Comparison of ENCODE assay signal across 8 cellular contexts in genomic region chr11:118912742-118913410, GRCh38. TPM values are rescaled to one million over a fixed set of nuclear protein-coding genes. Genes with fewer than 3 reads are reported as not detected.
DNase-seq lines count a peak whose midpoint lies in the region; ATAC-seq, FAIRE-seq and TF ChIP-seq lines count a peak whose summit lies in the region.

No MANE protein-coding gene starts in this region.

- H3K4me3 Mint-ChIP-seq in activated CD4-positive, alpha-beta T cell treated with anti-CD3 and anti-CD28 coated beads, Interleukin-2, amount 10 ng/mL, durations not matched to agents 7 days and 5 days: peak overlapping the region; percentile 72
- peak overlapping the region; percentile 68 for H3K4me3 Mint-ChIP-seq in activated CD8-positive, alpha-beta T cell treated with anti-CD3 and anti-CD28 coated beads, Interleukin-2, amount 10 ng/mL, durations not matched to agents 7 days and 5 days

- dilution Hi-C loops in keratinocyte (cut with MboI; ENCODE audit: extremely low pct_ligation_motif_present, low sequenced_read_pairs): no loop called here

- H3K9me1 ChIP-seq in keratinocyte (ENCODE audit: control insufficient read depth, extremely low read depth, insufficient read depth, low read length): no peaks in the 10 kb centered on the region

- no peaks in the 10 kb centered on the region for H4K20me1 ChIP-seq in keratinocyte (ENCODE audit: control insufficient read depth, extremely low read depth, insufficient read depth, low read length)

- no peak for TF ChIP-seq CTCF in keratinocyte (optimal IDR thresholded peaks at IDR 0.05 in 1 of 3, IDR thresholded peaks at IDR 0.05 in 1 of 3, conservative IDR thresholded peaks at IDR 0.05 in 1 of 3; ENCODE audit: extremely low read depth in 1 of 3, insufficient read depth in 2 of 3, low read length in 3 of 3)
- no peak for TF ChIP-seq CTCF in thoracic aorta (IDR thresholded peaks at IDR 0.05)

- peaks cover 55% of the 10 kb centered on the region for H3K36me3 Mint-ChIP-seq in activated CD4-positive, alpha-beta T cell treated with anti-CD3 and anti-CD28 coated beads, Interleukin-2, amount 10 ng/mL, durations not matched to agents 7 days and 5 days (ENCODE audit: low read depth)
- H3K36me3 Mint-ChIP-seq in activated CD8-positive, alpha-beta T cell treated with anti-CD3 and anti-CD28 coated beads, Interleukin-2, amount 10 ng/mL, durations not matched to agents 7 days and 5 days (ENCODE audit: low read depth): peaks cover 33% of the 10 kb centered on the region

- POLR2A ChIA-PET in activated CD4-positive, alpha-beta T cell treated with anti-CD3 and anti-CD28 coated beads, Interleukin-2, amount 10 ng/mL, durations not matched to agents 7 days and 5 days (lab: Charles Lee): interaction anchor here (0.6 to 1.5 kb wide), 3 partner anchors 9 to 31 kb away, joined by 3 to 5 read pairs (median 5); partner anchors contain the start of gene BCL9L
- POLR2A ChIA-PET in activated CD8-positive, alpha-beta T cell treated with anti-CD3 and anti-CD28 coated beads, Interleukin-2, amount 10 ng/mL, durations not matched to agents 7 days and 5 days (lab: Charles Lee): interaction anchor here (0.6 to 6.4 kb wide), 10 partner anchors 11 to 123 kb away, joined by 3 to 104 read pairs (median 6); partner anchors contain the start of genes BCL9L, CENATAC and DDX6

- peaks cover 8 to 31% of the 10 kb centered on the region in 2 experiments for H3K36me3 ChIP-seq in keratinocyte (ENCODE audit: control insufficient read depth in 2 of 2, extremely low read depth in 1 of 2, insufficient read depth in 2 of 2, low read length in 2 of 2)
- peaks cover 4% of the 10 kb centered on the region for H3K36me3 ChIP-seq in thoracic aorta

- H3K27ac Mint-ChIP-seq in activated CD4-positive, alpha-beta T cell treated with anti-CD3 and anti-CD28 coated beads, Interleukin-2, amount 10 ng/mL, durations not matched to agents 7 days and 5 days: peak overlapping the region; percentile 94
- peak overlapping the region; percentile 95 for H3K27ac Mint-ChIP-seq in activated CD8-positive, alpha-beta T cell treated with anti-CD3 and anti-CD28 coated beads, Interleukin-2, amount 10 ng/mL, durations not matched to agents 7 days and 5 days

- H3K4me3 ChIP-seq in keratinocyte (ENCODE audit: control insufficient read depth in 2 of 3, extremely low read depth in 1 of 3, insufficient read depth in 2 of 3, low read depth in 1 of 3, low read length in 3 of 3) (peak overlapping the region in 2 of 3 experiments; percentile 43 to 46), thoracic aorta (peak overlapping the region; percentile 76)

- CTCF ChIA-PET in activated CD4-positive, alpha-beta T cell treated with anti-CD3 and anti-CD28 coated beads, Interleukin-2, amount 10 ng/mL, durations not matched to agents 7 days and 5 days (lab: Charles Lee): interaction anchor here (0.6 to 1.8 kb wide), 9 partner anchors 18 to 162 kb away, joined by 3 to 12 read pairs (median 3); partner anchors contain the start of gene UPK2
- CTCF ChIA-PET in activated CD8-positive, alpha-beta T cell treated with anti-CD3 and anti-CD28 coated beads, Interleukin-2, amount 10 ng/mL, durations not matched to agents 7 days and 5 days (lab: Charles Lee): interaction anchor here (1.0 to 3.2 kb wide), 7 partner anchors 17 to 225 kb away, joined by 3 to 10 read pairs (median 6); no protein-coding TSS in a partner anchor

- peak overlapping the region; percentile 88 for H3K9ac ChIP-seq in keratinocyte (ENCODE audit: control insufficient read depth, extremely low read depth, insufficient read depth, low read length)

- peak overlapping the region; percentile 83 for H3K4me2 ChIP-seq in keratinocyte (ENCODE audit: control insufficient read depth, extremely low read depth, insufficient read depth, low read depth, low read length)

- peaks cover 58% of the 10 kb centered on the region for H3K79me2 ChIP-seq in keratinocyte (ENCODE audit: control insufficient read depth, insufficient read depth, low read length)

- H3K27ac ChIP-seq in keratinocyte (ENCODE audit: control insufficient read depth, insufficient read depth, low read length) (peak overlapping the region; percentile 99), thoracic aorta (peak overlapping the region; percentile 95 to 96)

- H3K4me1 Mint-ChIP-seq in activated CD4-positive, alpha-beta T cell treated with anti-CD3 and anti-CD28 coated beads, Interleukin-2, amount 10 ng/mL, durations not matched to agents 7 days and 5 days: peaks cover 82% of the 10 kb centered on the region
- peaks cover 85% of the 10 kb centered on the region for H3K4me1 Mint-ChIP-seq in activated CD8-positive, alpha-beta T cell treated with anti-CD3 and anti-CD28 coated beads, Interleukin-2, amount 10 ng/mL, durations not matched to agents 7 days and 5 days (ENCODE audit: low read depth)

- no peaks in the 10 kb centered on the region for H3K9me3 Mint-ChIP-seq in activated CD4-positive, alpha-beta T cell treated with anti-CD3 and anti-CD28 coated beads, Interleukin-2, amount 10 ng/mL, durations not matched to agents 7 days and 5 days
- H3K9me3 Mint-ChIP-seq in activated CD8-positive, alpha-beta T cell treated with anti-CD3 and anti-CD28 coated beads, Interleukin-2, amount 10 ng/mL, durations not matched to agents 7 days and 5 days (ENCODE audit: insufficient read depth): no peaks in the 10 kb centered on the region

- H3K4me1 ChIP-seq in keratinocyte (ENCODE audit: control insufficient read depth, extremely low read depth, insufficient read depth, low read length): peaks cover 93% of the 10 kb centered on the region
- H3K4me1 ChIP-seq in thoracic aorta (ENCODE audit: control insufficient read depth in 1 of 2, low read depth in 2 of 2): peaks cover 82 to 96% of the 10 kb centered on the region in 2 donors

- DNase-seq in activated CD4-positive, alpha-beta T cell treated with anti-CD3 and anti-CD28 coated beads, Interleukin-2, amount 10 ng/mL, durations not matched to agents 7 days and 5 days: no peak
- DNase-seq in activated CD4-positive, alpha-beta T cell treated with anti-CD3 and anti-CD28 coated beads, Interleukin-2, amount 50 U/mL, for 4 hours: no peak
- peak; percentile 58 for DNase-seq in activated CD8-positive, alpha-beta T cell treated with anti-CD3 and anti-CD28 coated beads, Interleukin-2, amount 10 ng/mL, durations not matched to agents 7 days and 5 days
- DNase-seq in keratinocyte (ENCODE audit: low read depth, low spot score) (no peak), thoracic aorta (ENCODE audit: low spot score) (no peak), NCI-H748 (lab: John Stamatoyannopoulos, UW; ENCODE audit: unreplicated experiment) (no peak)

- H2AFZ ChIP-seq in keratinocyte (ENCODE audit: control insufficient read depth, low read length): no peak overlapping the region

- H3K27me3 ChIP-seq in keratinocyte (ENCODE audit: control insufficient read depth, extremely low read depth, insufficient read depth, low read length) (no peaks in the 10 kb centered on the region), thoracic aorta (replicated peaks; ENCODE audit: insufficient read depth) (no peaks in the 10 kb centered on the region)

- ATAC-seq in activated CD8-positive, alpha-beta T cell treated with anti-CD3 and anti-CD28 coated beads, Interleukin-2, amount 10 ng/mL, durations not matched to agents 7 days and 5 days: no peak
- ATAC-seq in thoracic aorta (ENCODE audit: insufficient number of reproducible peaks, low FRiP score, low read depth) (no peak), GM21786 (IDR thresholded peaks at IDR 0.05; ENCODE audit: unreplicated experiment) (no peak), HG02981 (IDR thresholded peaks at IDR 0.05; ENCODE audit: unreplicated experiment) (no peak)

- H3K9me3 ChIP-seq in keratinocyte (ENCODE audit: control insufficient read depth, low read depth, low read length): no peaks in the 10 kb centered on the region
- no peaks in the 10 kb centered on the region for H3K9me3 ChIP-seq in thoracic aorta

- H3K27me3 Mint-ChIP-seq in activated CD4-positive, alpha-beta T cell treated with anti-CD3 and anti-CD28 coated beads, Interleukin-2, amount 10 ng/mL, durations not matched to agents 7 days and 5 days: no peaks in the 10 kb centered on the region
- no peaks in the 10 kb centered on the region for H3K27me3 Mint-ChIP-seq in activated CD8-positive, alpha-beta T cell treated with anti-CD3 and anti-CD28 coated beads, Interleukin-2, amount 10 ng/mL, durations not matched to agents 7 days and 5 days (ENCODE audit: low read depth)

- FAIRE-seq in keratinocyte (lab: Jason Lieb, UNC): peak; percentile 43

RNA-seq across cellular contexts. Expression of gene BCL9L, which starts 12.8 kb away (rescaled TPM):
- 100 to 1,000 TPM; 103 to 109 TPM for total RNA-seq in activated CD4-positive, alpha-beta T cell treated with anti-CD3 and anti-CD28 coated beads, Interleukin-2, amount 10 ng/mL, durations not matched to agents 7 days and 5 days
- total RNA-seq in activated CD8-positive, alpha-beta T cell treated with anti-CD3 and anti-CD28 coated beads, Interleukin-2, amount 10 ng/mL, durations not matched to agents 7 days and 5 days: 10 to 100 TPM; 70.0 to 70.6 TPM
- polyA plus RNA-seq in keratinocyte: 7.7 to 21.3 TPM (median 10.6 TPM) in 3 replicates
- 34.3 TPM for polyA plus RNA-seq in keratinocyte (2011; ENCODE audit: low read depth)
- polyA plus RNA-seq in keratinocyte (2011; cell fraction: cytosol; rRNA removed): 11.9 and 23.9 TPM in 2 replicates
- polyA plus RNA-seq in keratinocyte (2011; cell fraction: nucleus; rRNA removed): 70.6 and 95.4 TPM in 2 replicates
- polyA plus RNA-seq in keratinocyte (2012; ENCODE audit: low replicate concordance): 55.8 and 88.0 TPM in 2 replicates
- 12.1 to 134 TPM (median 12.5 TPM) in 3 replicates for polyA minus RNA-seq in keratinocyte
- 73.9 TPM for polyA minus RNA-seq in keratinocyte (2011; cell fraction: cytosol; rRNA and poly(A)+ RNA removed)
- polyA minus RNA-seq in keratinocyte (2011; cell fraction: nucleus; rRNA and poly(A)+ RNA removed): 91.6 and 94.2 TPM in 2 replicates
- total RNA-seq in thoracic aorta: 10 to 100 TPM; 28.6 to 68.8 TPM

RNA-seq across cellular contexts. Expression of gene CXCR5, which starts 29.2 kb away (rescaled TPM):
- under 1 TPM; 0.50 to 0.52 TPM for total RNA-seq in activated CD4-positive, alpha-beta T cell treated with anti-CD3 and anti-CD28 coated beads, Interleukin-2, amount 10 ng/mL, durations not matched to agents 7 days and 5 days
- under 1 TPM; 0.08 to 0.18 TPM for total RNA-seq in activated CD8-positive, alpha-beta T cell treated with anti-CD3 and anti-CD28 coated beads, Interleukin-2, amount 10 ng/mL, durations not matched to agents 7 days and 5 days
- polyA plus RNA-seq in keratinocyte: not detected in 3 replicates
- not detected for polyA plus RNA-seq in keratinocyte (2011; ENCODE audit: low read depth)
- not detected in 2 replicates for polyA plus RNA-seq in keratinocyte (2011; cell fraction: cytosol; rRNA removed)
- polyA plus RNA-seq in keratinocyte (2011; cell fraction: nucleus; rRNA removed): not detected in 2 replicates
- 0.04 TPM in 1 of 2 replicates, not detected in the other for polyA plus RNA-seq in keratinocyte (2012; ENCODE audit: low replicate concordance)
- not detected in 3 replicates for polyA minus RNA-seq in keratinocyte
- polyA minus RNA-seq in keratinocyte (2011; cell fraction: cytosol; rRNA and poly(A)+ RNA removed): not detected
- not detected in 2 replicates for polyA minus RNA-seq in keratinocyte (2011; cell fraction: nucleus; rRNA and poly(A)+ RNA removed)
- total RNA-seq in thoracic aorta: not detected

RNA-seq across cellular contexts. Expression of gene UPK2, which starts 43.2 kb away (rescaled TPM):
- total RNA-seq in activated CD4-positive, alpha-beta T cell treated with anti-CD3 and anti-CD28 coated beads, Interleukin-2, amount 10 ng/mL, durations not matched to agents 7 days and 5 days: under 1 TPM in 1 of 2 experiments, not detected in 1; 0.60 TPM
- not detected for total RNA-seq in activated CD8-positive, alpha-beta T cell treated with anti-CD3 and anti-CD28 coated beads, Interleukin-2, amount 10 ng/mL, durations not matched to agents 7 days and 5 days
- polyA plus RNA-seq in keratinocyte: 0.13 to 0.25 TPM (median 0.20 TPM) in 3 replicates
- polyA plus RNA-seq in keratinocyte (2011; ENCODE audit: low read depth): not detected
- polyA plus RNA-seq in keratinocyte (2011; cell fraction: cytosol; rRNA removed): 0.44 and 0.55 TPM in 2 replicates
- polyA plus RNA-seq in keratinocyte (2011; cell fraction: nucleus; rRNA removed): 0.17 and 0.50 TPM in 2 replicates
- polyA plus RNA-seq in keratinocyte (2012; ENCODE audit: low replicate concordance): 0.44 and 0.50 TPM in 2 replicates
- 1.2 TPM in 1 of 3 replicates, not detected in the others for polyA minus RNA-seq in keratinocyte
- polyA minus RNA-seq in keratinocyte (2011; cell fraction: cytosol; rRNA and poly(A)+ RNA removed): not detected
- polyA minus RNA-seq in keratinocyte (2011; cell fraction: nucleus; rRNA and poly(A)+ RNA removed): not detected in 2 replicates
- total RNA-seq in thoracic aorta: not detected

RNA-seq across cellular contexts. Expression of gene FOXR1, which starts 58.7 kb away (rescaled TPM):
- total RNA-seq in activated CD4-positive, alpha-beta T cell treated with anti-CD3 and anti-CD28 coated beads, Interleukin-2, amount 10 ng/mL, durations not matched to agents 7 days and 5 days: not detected
- total RNA-seq in activated CD8-positive, alpha-beta T cell treated with anti-CD3 and anti-CD28 coated beads, Interleukin-2, amount 10 ng/mL, durations not matched to agents 7 days and 5 days: not detected
- not detected in 3 replicates for polyA plus RNA-seq in keratinocyte
- polyA plus RNA-seq in keratinocyte (2011; ENCODE audit: low read depth): not detected
- polyA plus RNA-seq in keratinocyte (2011; cell fraction: cytosol; rRNA removed): not detected in 2 replicates
- not detected in 2 replicates for polyA plus RNA-seq in keratinocyte (2011; cell fraction: nucleus; rRNA removed)
- not detected in 2 replicates for polyA plus RNA-seq in keratinocyte (2012; ENCODE audit: low replicate concordance)
- polyA minus RNA-seq in keratinocyte: not detected in 3 replicates
- not detected for polyA minus RNA-seq in keratinocyte (2011; cell fraction: cytosol; rRNA and poly(A)+ RNA removed)
- not detected in 2 replicates for polyA minus RNA-seq in keratinocyte (2011; cell fraction: nucleus; rRNA and poly(A)+ RNA removed)
- not detected for total RNA-seq in thoracic aorta
